12 cellular contexts compared by ENCODE assay signal in the genomic region with DNA sequence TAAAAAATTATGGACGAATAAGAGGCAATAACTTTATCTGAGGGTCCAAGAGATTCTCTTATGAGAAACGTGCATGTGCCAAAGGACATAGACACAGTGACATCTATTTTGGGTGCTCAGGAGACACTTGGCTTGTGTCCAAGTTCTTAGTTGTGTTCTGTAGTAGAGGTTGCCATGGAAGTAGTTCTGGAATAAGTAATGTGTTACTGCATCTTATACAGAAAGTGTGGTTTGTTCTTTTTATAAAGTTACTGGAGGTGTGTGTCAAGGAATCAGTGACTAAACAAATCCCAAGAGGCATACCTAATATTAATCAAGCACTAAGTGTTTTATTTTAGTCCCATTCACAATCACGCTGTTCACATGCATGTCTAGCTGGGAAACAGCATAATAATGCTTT.
DNase-seq lines count a peak whose midpoint lies in the region; ATAC-seq and TF ChIP-seq lines count a peak whose summit lies in the region.
"Had no signal": no experiment of that assay in that cellular context is flagged by ENCODE, and none has a peak within 500 bp of the region (broad histone marks: within the 10 kb centered on the region; RNA-seq: fewer than 3 reads in every experiment).

No MANE protein-coding gene starts in this region.

- no peak for TF ChIP-seq POLR2A in thyroid gland (IDR thresholded peaks at IDR 0.05)

- no peak for DNase-seq in endodermal cell
- DNase-seq in skeletal muscle cell (ENCODE audit: low read depth) = no peak
- DNase-seq in hippocampal formation (lab: John Stamatoyannopoulos, UW) = no peak
- no peak for DNase-seq in thyroid gland
- DNase-seq in stimulated activated CD4-positive, alpha-beta T cell treated with anti-CD3 and anti-CD28 coated beads, Interleukin-4, amount 100 ng/mL, for 1 hour = no peak
- no peak for DNase-seq in amygdala (lab: John Stamatoyannopoulos, UW)
- DNase-seq: activated naive CD4-positive, alpha-beta T cell treated with Interleukin-2 at 50 U/mL for 16 hours; DMS79; erythroblast; NCI-H446 had no signal

- ATAC-seq in GM21381 (IDR thresholded peaks at IDR 0.05; ENCODE audit: unreplicated experiment) (peak; percentile 23), HG03442 (IDR thresholded peaks at IDR 0.05; ENCODE audit: unreplicated experiment) (peak; percentile 33)

- H3K9ac ChIP-seq in endodermal cell (ENCODE audit: extremely low read depth, low read length, poor library complexity, severe bottlenecking) = no peak overlapping the region

- H3K4me1 ChIP-seq in endodermal cell (ENCODE audit: control insufficient read depth, insufficient read depth, low read length) = peaks cover 3% of the 10 kb centered on the region
- no peaks in the 10 kb centered on the region for H3K4me1 ChIP-seq in thyroid gland

- peaks cover 9% of the 10 kb centered on the region for H3K36me3 Mint-ChIP-seq in endodermal cell (ENCODE audit: low read depth)

- peak overlapping the region; percentile 61 for H3K4me3 Mint-ChIP-seq in endodermal cell

- intact Hi-C loops in thyroid gland (cut with DNase I) = no loop called here

- WGBS in endodermal cell (ENCODE audit: insufficient coverage in 1 of 2, insufficient read length in 1 of 2), 2 experiments = 86 to 95% methylated on average over 2 to 3 of the region's 3 CpGs
- 66 to 82% methylated on average over 3 of the region's 3 CpGs for WGBS in thyroid gland, 2 donors

- no peak overlapping the region for H3K27ac Mint-ChIP-seq in endodermal cell

- peaks cover 29% of the 10 kb centered on the region for H3K4me1 Mint-ChIP-seq in endodermal cell

- H3K27ac ChIP-seq in endodermal cell (ENCODE audit: low read depth, low read length) (no peak overlapping the region), thyroid gland (no peak overlapping the region)

- H3K36me3 ChIP-seq in endodermal cell (ENCODE audit: control insufficient read depth, insufficient read depth, low read length) (peaks cover 4% of the 10 kb centered on the region), thyroid gland (no peaks in the 10 kb centered on the region)

- H3K4me3 ChIP-seq in endodermal cell (ENCODE audit: low read length) (peak overlapping the region; percentile 55), skeletal muscle cell (ENCODE audit: low read depth, low read length) (peak overlapping the region; percentile 31), thyroid gland (replicated peaks in 1 of 3) (no peak overlapping the region)

- peaks cover 12% of the 10 kb centered on the region for H3K9me3 ChIP-seq in endodermal cell (ENCODE audit: control insufficient read depth, low read length)
- no peaks in the 10 kb centered on the region for H3K9me3 ChIP-seq in thyroid gland

- no peaks in the 10 kb centered on the region for H3K27me3 Mint-ChIP-seq in endodermal cell (ENCODE audit: insufficient read depth)

- no peaks in the 10 kb centered on the region for H3K27me3 ChIP-seq in endodermal cell (ENCODE audit: control insufficient read depth, insufficient read depth, low read length, poor library complexity, severe bottlenecking)
- H3K27me3 ChIP-seq in thyroid gland = no peaks in the 10 kb centered on the region

- TF ChIP-seq CTCF in endodermal cell (conservative IDR thresholded peaks at IDR 0.05) (no peak), thyroid gland (IDR thresholded peaks at IDR 0.05) (no peak)

- peaks cover 7% of the 10 kb centered on the region for H3K9me3 Mint-ChIP-seq in endodermal cell

Comparison
In these comparisons a context has a peak if more than half of its experiments do, and no peak if none do; other contexts are left out.
1. H3K4me3 ChIP-seq: peak in endodermal cell (single experiment) and skeletal muscle cell (single experiment); none in thyroid gland (0 of 3).